8 cellular contexts compared by ENCODE assay signal in genomic region chr14:102777711-102778615, GRCh38. TPM values are rescaled to one million over a fixed set of nuclear protein-coding genes. Genes with fewer than 3 reads are reported as not detected.
DNase-seq lines count a peak whose midpoint lies in the region; ATAC-seq and TF ChIP-seq lines count a peak whose summit lies in the region.

No MANE protein-coding gene starts in this region.

- 0 to 2% (median 1%) methylated on average over 69 to 110 of the region's 112 CpGs for WGBS in ovary, 3 donors

- H2AFZ ChIP-seq in Karpas-422 (ENCODE audit: low read length), result no peak overlapping the region

- no peaks in the 10 kb centered on the region for H3K9me2 ChIP-seq in Karpas-422 (replicated peaks; ENCODE audit: insufficient read depth, low read length)

- H3K36me3 ChIP-seq in CD4-positive, alpha-beta memory T cell (ENCODE audit: insufficient read depth, low read length), result no peaks in the 10 kb centered on the region
- H3K36me3 ChIP-seq in Karpas-422 (ENCODE audit: insufficient read depth, low read length) (peaks cover 24% of the 10 kb centered on the region), ovary (no peaks in the 10 kb centered on the region)

- CTCF ChIA-PET in CD4-positive, alpha-beta memory T cell (lab: Charles Lee; ENCODE audit: partially characterized antibody), result no interaction called here
- CTCF ChIA-PET in activated naive CD4-positive, alpha-beta T cell treated with anti-CD3 and anti-CD28 coated beads, Interleukin-2, amount 10 ng/mL, durations not matched to agents 7 days and 5 days (lab: Charles Lee), result no interaction called here

- POLR2A ChIA-PET in CD4-positive, alpha-beta memory T cell (lab: Charles Lee; ENCODE audit: partially characterized antibody), result interaction anchor here (1.0 to 1.7 kb wide), 2 partner anchors 28 to 41 kb away, joined by 4 read pairs; no protein-coding TSS in a partner anchor

- peaks cover 53% of the 10 kb centered on the region for H3K79me2 ChIP-seq in Karpas-422 (ENCODE audit: low read length)

- H3K36me3 Mint-ChIP-seq in CD4-positive, alpha-beta memory T cell, result peaks cover 6 to 17% of the 10 kb centered on the region in 2 donors
- H3K36me3 Mint-ChIP-seq in activated naive CD4-positive, alpha-beta T cell treated with anti-CD3 and anti-CD28 coated beads, Interleukin-2, amount 10 ng/mL, durations not matched to agents 7 days and 5 days, result peaks cover 25% of the 10 kb centered on the region

- H3K9ac ChIP-seq in Karpas-422 (ENCODE audit: low read length), result peak overlapping the region; percentile 96

- peak; percentile 4 for ATAC-seq in GM21381 (IDR thresholded peaks at IDR 0.05; ENCODE audit: unreplicated experiment)

- H3K9me3 ChIP-seq in CD4-positive, alpha-beta memory T cell (ENCODE audit: control insufficient read depth in 1 of 2, low read length in 2 of 2), result no peaks in the 10 kb centered on the region
- H3K9me3 ChIP-seq in Karpas-422 (ENCODE audit: low read length), result no peaks in the 10 kb centered on the region
- no peaks in the 10 kb centered on the region for H3K9me3 ChIP-seq in ovary

- peaks cover 0 to 3% of the 10 kb centered on the region in 2 donors for H3K27me3 Mint-ChIP-seq in CD4-positive, alpha-beta memory T cell
- no peaks in the 10 kb centered on the region for H3K27me3 Mint-ChIP-seq in activated naive CD4-positive, alpha-beta T cell treated with anti-CD3 and anti-CD28 coated beads, Interleukin-2, amount 10 ng/mL, durations not matched to agents 7 days and 5 days

- H3K4me1 Mint-ChIP-seq in CD4-positive, alpha-beta memory T cell, result peaks cover 41 to 77% (median 55%) of the 10 kb centered on the region in 4 donors
- H3K4me1 Mint-ChIP-seq in activated naive CD4-positive, alpha-beta T cell treated with anti-CD3 and anti-CD28 coated beads, Interleukin-2, amount 10 ng/mL, durations not matched to agents 7 days and 5 days, result peaks cover 64% of the 10 kb centered on the region

- H3K9me3 Mint-ChIP-seq in CD4-positive, alpha-beta memory T cell, result peaks cover 0 to 8% (median 0%) of the 10 kb centered on the region in 8 donors
- no peaks in the 10 kb centered on the region for H3K9me3 Mint-ChIP-seq in activated naive CD4-positive, alpha-beta T cell treated with anti-CD3 and anti-CD28 coated beads, Interleukin-2, amount 10 ng/mL, durations not matched to agents 7 days and 5 days

- peaks cover 64% of the 10 kb centered on the region for H3K4me1 ChIP-seq in CD4-positive, alpha-beta memory T cell (ENCODE audit: insufficient read depth, low read length)
- peaks cover 68% of the 10 kb centered on the region for H3K4me1 ChIP-seq in Karpas-422 (ENCODE audit: low read length)
- H3K4me1 ChIP-seq in ovary (ENCODE audit: insufficient read depth), result no peaks in the 10 kb centered on the region

- DNase-seq in CD4-positive, alpha-beta memory T cell, result peak; percentile 49 to 55 (median 52)
- DNase-seq in Karpas-422 (peak; percentile 81), glomerular visceral epithelial cell (ENCODE audit: extremely low spot score) (peak; percentile 18), ovary (peak in 4 of 5 donors; percentile 17 to 58 (median 46)), mucosa of gallbladder (ENCODE audit: low spot score) (no peak), T1000 (lab: John Stamatoyannopoulos, UW) (no peak)
- peak; percentile 45 for DNase-seq in activated naive CD4-positive, alpha-beta T cell treated with anti-CD3 and anti-CD28 coated beads, Interleukin-2, amount 10 ng/mL, durations not matched to agents 7 days and 5 days

- intact Hi-C loops in CD4-positive, alpha-beta memory T cell (cut with micrococcal nuclease), result loop anchor here (2.0 to 10.0 kb wide), 3 partner anchors 186 to 691 kb away; partner anchors contain the start of genes CDC42BPB, HSP90AA1 and RCOR1
- intact Hi-C loops in ovary (cut with DNase I), result no loop called here

- peak overlapping the region; percentile 48 to 55 for H3K4me3 ChIP-seq in CD4-positive, alpha-beta memory T cell (ENCODE audit: low read length in 2 of 2)
- H3K4me3 ChIP-seq in Karpas-422 (ENCODE audit: low read length) (peak overlapping the region; percentile 92), ovary (peak overlapping the region; percentile 51)

- TF ChIP-seq CTCF in ovary (IDR thresholded peaks at IDR 0.05), result no peak

- no peak for TF ChIP-seq POLR2A in ovary (IDR thresholded peaks at IDR 0.05)

- no peak for TF ChIP-seq EP300 in ovary (IDR thresholded peaks at IDR 0.05)

- H3K27ac Mint-ChIP-seq in CD4-positive, alpha-beta memory T cell, result peak overlapping the region; percentile 88 to 97 (median 96)
- peak overlapping the region; percentile 84 for H3K27ac Mint-ChIP-seq in activated naive CD4-positive, alpha-beta T cell treated with anti-CD3 and anti-CD28 coated beads, Interleukin-2, amount 10 ng/mL, durations not matched to agents 7 days and 5 days

- peak overlapping the region; percentile 90 for H3K27ac ChIP-seq in CD4-positive, alpha-beta memory T cell (ENCODE audit: low read depth, low read length)
- H3K27ac ChIP-seq in Karpas-422 (ENCODE audit: low read length) (peak overlapping the region; percentile 92), ovary (peak overlapping the region; percentile 81 to 86)

- H3K4me3 Mint-ChIP-seq in CD4-positive, alpha-beta memory T cell, result peak overlapping the region; percentile 82 to 94 (median 92)
- peak overlapping the region; percentile 87 for H3K4me3 Mint-ChIP-seq in activated naive CD4-positive, alpha-beta T cell treated with anti-CD3 and anti-CD28 coated beads, Interleukin-2, amount 10 ng/mL, durations not matched to agents 7 days and 5 days

- H4K20me1 ChIP-seq in Karpas-422 (ENCODE audit: insufficient read depth, low read depth, low read length), result peaks cover 12% of the 10 kb centered on the region; the same call in 1 of the 2 replicates

- H3K27me3 ChIP-seq in CD4-positive, alpha-beta memory T cell (ENCODE audit: insufficient read depth, low read length), result no peaks in the 10 kb centered on the region
- H3K27me3 ChIP-seq in Karpas-422 (ENCODE audit: low read length), result no peaks in the 10 kb centered on the region
- H3K27me3 ChIP-seq in ovary, result no peaks in the 10 kb centered on the region

- peak overlapping the region; percentile 96 for H3K4me2 ChIP-seq in Karpas-422 (ENCODE audit: low read depth, low read length, poor library complexity, severe bottlenecking)

RNA-seq across cellular contexts. Expression of gene TRAF3, which starts 0.7 kb away (rescaled TPM):
- total RNA-seq in CD4-positive, alpha-beta memory T cell, result 10 to 100 TPM; 43.4 to 44.8 TPM
- polyA plus RNA-seq in CD4-positive, alpha-beta memory T cell, result 10 to 100 TPM; 14.9 to 21.0 TPM
- 79.1 and 135 TPM in 2 replicates for total RNA-seq in Karpas-422 (2014; rRNA removed; shearing (Covaris generic); ENCODE audit: low replicate concordance)
- total RNA-seq in ovary (10 to 100 TPM in 5 of 7 donors, 1 to 10 TPM in 2; 6.3 to 17.0 (median 15.5) TPM), mucosa of gallbladder (17.0 TPM)
- 1 to 10 TPM; 2.9 to 7.1 TPM for polyA plus RNA-seq in ovary

Comparison
In these comparisons a context has a peak if more than half of its experiments do, and no peak if none do; other contexts are left out.
1. DNase-seq: peak in CD4-positive, alpha-beta memory T cell (5 of 5), Karpas-422 (single experiment), activated naive CD4-positive, alpha-beta T cell treated with anti-CD3 and anti-CD28 coated beads, Interleukin-2, amount 10 ng/mL, durations not matched to agents 7 days and 5 days (single experiment), glomerular visceral epithelial cell (single experiment) and ovary (4 of 5); none in mucosa of gallbladder (single experiment) and T1000 (single experiment).
2. Peak in every context shown above with its lines, with median percentiles within 50 percentile points of each other: H3K27ac ChIP-seq and H3K4me3 ChIP-seq.